In genomic region chr7:66728571-66728970, GRCh38 we compare ENCODE assay signal across 21 cellular contexts.
"Had no signal": no experiment of that assay in that cellular context is flagged by ENCODE, and none has a peak within 500 bp of the region (broad histone marks: within the 10 kb centered on the region; RNA-seq: fewer than 3 reads in every experiment).

No MANE protein-coding gene starts in this region.

- H3K4me3 Mint-ChIP-seq: activated naive CD4-positive, alpha-beta T cell treated with anti-CD3 and anti-CD28 coated beads, Interleukin-2, amount 10 ng/mL, durations not matched to agents 7 days and 5 days; dendritic cell treated with granulocyte-macrophage colony-stimulating factor and Interleukin-4, amounts not matched to agents 40 ng/mL and 50 ng/mL, for 4 days; immature natural killer cell; natural killer cell; T-cell; T-helper 2 cell treated with Interferon-gamma antibody and Interleukin-4, amounts not matched to agents 5 μg/mL and 100 μg/mL, for 36 hours had no signal

- FAIRE-seq: frontal cortex had no signal

- H3K4me1 Mint-ChIP-seq: activated naive CD4-positive, alpha-beta T cell treated with anti-CD3 and anti-CD28 coated beads, Interleukin-2, amount 10 ng/mL, durations not matched to agents 7 days and 5 days had no signal

- H3K27me3 Mint-ChIP-seq: activated naive CD4-positive, alpha-beta T cell treated with anti-CD3 and anti-CD28 coated beads, Interleukin-2, amount 10 ng/mL, durations not matched to agents 7 days and 5 days; dendritic cell treated with granulocyte-macrophage colony-stimulating factor and Interleukin-4, amounts not matched to agents 40 ng/mL and 50 ng/mL, for 4 days; T-cell had no signal

- ATAC-seq: left ventricle myocardium superior; natural killer cell; stimulated activated naive CD8-positive, alpha-beta T cell treated with anti-CD3 and anti-CD28 coated beads, Interleukin-15, Interleukin-2, amounts not matched to agents 100 U/mL and 50 U/mL, for 24 hours; T-cell had no signal

- DNase-seq: activated CD4-positive, alpha-beta T cell treated with anti-CD3 and anti-CD28 coated beads for 1 hour; activated effector memory CD4-positive, alpha-beta T cell treated with Interleukin-2 at 50 U/mL for 16 hours; activated naive CD4-positive, alpha-beta T cell treated with anti-CD3 and anti-CD28 coated beads, Interleukin-2, amount 10 ng/mL, durations not matched to agents 7 days and 5 days; activated T-cell treated with anti-CD3 and anti-CD28 coated beads, Interleukin-2, amount 50 U/mL, for 48 hours; brain microvascular endothelial cell; caudate nucleus; effector CD8-positive, alpha-beta T cell; glutamatergic neuron; immature natural killer cell; left ventricle myocardium superior; mammary epithelial cell; midbrain; natural killer cell; ovary; spleen; stimulated activated CD4-positive, alpha-beta T cell treated with anti-CD3 and anti-CD28 coated beads, Interleukin-4, amount 100 ng/mL, for 1 hour; stimulated activated naive CD8-positive, alpha-beta T cell treated with anti-CD3 and anti-CD28 coated beads, Interleukin-15, Interleukin-2, amounts not matched to agents 100 U/mL and 50 U/mL, for 24 hours; T-cell had no signal

- H3K27ac Mint-ChIP-seq: activated naive CD4-positive, alpha-beta T cell treated with anti-CD3 and anti-CD28 coated beads, Interleukin-2, amount 10 ng/mL, durations not matched to agents 7 days and 5 days; dendritic cell treated with granulocyte-macrophage colony-stimulating factor and Interleukin-4, amounts not matched to agents 40 ng/mL and 50 ng/mL, for 4 days; T-cell; T-helper 2 cell treated with Interferon-gamma antibody and Interleukin-4, amounts not matched to agents 5 μg/mL and 100 μg/mL, for 36 hours had no signal
